ENCODE assay signal across 23 cellular contexts in genomic region chr6:18380165-18380564, GRCh38. TPM values are rescaled to one million over a fixed set of nuclear protein-coding genes. Genes with fewer than 3 reads are reported as not detected.
DNase-seq lines count a peak whose midpoint lies in the region; ATAC-seq and TF ChIP-seq lines count a peak whose summit lies in the region.
"Had no signal": no experiment of that assay in that cellular context is flagged by ENCODE, and none has a peak within 500 bp of the region (broad histone marks: within the 10 kb centered on the region; RNA-seq: fewer than 3 reads in every experiment).

No MANE protein-coding gene starts in this region.

- H3K9me3 Mint-ChIP-seq in activated naive CD4-positive, alpha-beta T cell treated with anti-CD3 and anti-CD28 coated beads for 36 hours: no peaks in the 10 kb centered on the region
- H3K9me3 Mint-ChIP-seq: activated naive CD4-positive, alpha-beta T cell treated with anti-CD3 and anti-CD28 coated beads, Interleukin-2, amount 10 ng/mL, durations not matched to agents 7 days and 5 days; activated T-cell treated with anti-CD3 and anti-CD28 coated beads, Interleukin-2, amount 50 U/mL, for 4 hours; CD8-positive, alpha-beta T cell; natural killer cell; stimulated activated naive CD8-positive, alpha-beta T cell treated with anti-CD3 and anti-CD28 coated beads, Interleukin-15, amount 100 ng/mL, for 72 hours had no signal

- H3K4me1 ChIP-seq in OCI-LY3 (ENCODE audit: low read length) (peaks cover 25% of the 10 kb centered on the region), gastrocnemius medialis (peaks cover 7 to 22% of the 10 kb centered on the region in 2 donors)
- H3K4me1 ChIP-seq: tibial artery had no signal

- intact Hi-C loops in gastrocnemius medialis (cut with DNase I; ENCODE audit: low total_unique reads): no loop called here
- intact Hi-C loops in activated naive CD4-positive, alpha-beta T cell treated with anti-CD3 and anti-CD28 coated beads for 36 hours (cut with micrococcal nuclease): no loop called here

- H3K4me2 ChIP-seq in OCI-LY3 (ENCODE audit: low read length): peak overlapping the region; percentile 81
- H3K4me2 ChIP-seq: KMS-11 had no signal

- no peak overlapping the region for H3K27ac ChIP-seq in OCI-LY3 (ENCODE audit: low read length)
- peak overlapping the region in 3 of 4 donors; percentile 48 to 90 (median 64) for H3K27ac ChIP-seq in gastrocnemius medialis
- H3K27ac ChIP-seq: cardiac muscle cell, coronary artery, KMS-11, tibial artery had no signal

- CTCF ChIA-PET in activated naive CD4-positive, alpha-beta T cell treated with anti-CD3 and anti-CD28 coated beads for 36 hours (lab: Charles Lee): no interaction called here

- ATAC-seq in gastrocnemius medialis (peak in 1 of 2 donors; percentile 19), GM18873 (IDR thresholded peaks at IDR 0.05; ENCODE audit: low FRiP score, unreplicated experiment) (no peak), HG02885 (IDR thresholded peaks at IDR 0.05; ENCODE audit: poor library complexity, unreplicated experiment) (no peak)
- ATAC-seq: activated T-cell treated with anti-CD3 and anti-CD28 coated beads, Interleukin-2, amount 50 U/mL, for 4 hours; CD8-positive, alpha-beta T cell; natural killer cell; stimulated activated naive CD8-positive, alpha-beta T cell treated with anti-CD3 and anti-CD28 coated beads, Interleukin-15, amount 100 ng/mL, for 72 hours had no signal

- no peak overlapping the region for H3K4me3 Mint-ChIP-seq in activated naive CD4-positive, alpha-beta T cell treated with anti-CD3 and anti-CD28 coated beads for 36 hours
- H3K4me3 Mint-ChIP-seq: activated naive CD4-positive, alpha-beta T cell treated with anti-CD3 and anti-CD28 coated beads, Interleukin-2, amount 10 ng/mL, durations not matched to agents 7 days and 5 days; activated T-cell treated with anti-CD3 and anti-CD28 coated beads, Interleukin-2, amount 50 U/mL, for 4 hours; CD8-positive, alpha-beta T cell; natural killer cell; stimulated activated naive CD8-positive, alpha-beta T cell treated with anti-CD3 and anti-CD28 coated beads, Interleukin-15, amount 100 ng/mL, for 72 hours had no signal

- peaks cover 6% of the 10 kb centered on the region for H3K27me3 Mint-ChIP-seq in activated naive CD4-positive, alpha-beta T cell treated with anti-CD3 and anti-CD28 coated beads for 36 hours (ENCODE audit: low read depth)

- TF ChIP-seq CTCF in OCI-LY3 (IDR thresholded peaks at IDR 0.05; ENCODE audit: low read depth, low read length): no peak
- no peak for TF ChIP-seq CTCF in epithelial cell of esophagus (IDR thresholded peaks at IDR 0.05; ENCODE audit: insufficient read depth, low read depth, low read length, missing control alignments)
- TF ChIP-seq CTCF in gastrocnemius medialis (IDR thresholded peaks at IDR 0.05 in 4 of 5, conservative IDR thresholded peaks at IDR 0.05 in 1 of 5): no peak

- peak overlapping the region; percentile 40; the same call in 1 of the 2 replicates for H2AFZ ChIP-seq in OCI-LY3 (ENCODE audit: low read depth, low read length)

- in situ Hi-C loops in gastrocnemius medialis (cut with MboI; ENCODE audit: low sequenced_read_pairs in 4 of 4): no loop called here

- H3K9me3 ChIP-seq in OCI-LY3 (ENCODE audit: insufficient read depth, low read length) (no peaks in the 10 kb centered on the region), gastrocnemius medialis (no peaks in the 10 kb centered on the region)
- H3K9me3 ChIP-seq: tibial artery had no signal

- H3K27ac Mint-ChIP-seq in activated naive CD4-positive, alpha-beta T cell treated with anti-CD3 and anti-CD28 coated beads for 36 hours: no peak overlapping the region
- H3K27ac Mint-ChIP-seq: activated naive CD4-positive, alpha-beta T cell treated with anti-CD3 and anti-CD28 coated beads, Interleukin-2, amount 10 ng/mL, durations not matched to agents 7 days and 5 days; CD8-positive, alpha-beta T cell; natural killer cell; stimulated activated naive CD8-positive, alpha-beta T cell treated with anti-CD3 and anti-CD28 coated beads, Interleukin-15, amount 100 ng/mL, for 72 hours had no signal

- H3K27me3 ChIP-seq in OCI-LY3 (ENCODE audit: low read depth, low read length) (no peaks in the 10 kb centered on the region), gastrocnemius medialis (no peaks in the 10 kb centered on the region)
- H3K27me3 ChIP-seq: cardiac muscle cell, tibial artery had no signal

- H4K20me1 ChIP-seq in OCI-LY3 (ENCODE audit: insufficient read depth, low read length): no peaks in the 10 kb centered on the region

- H3K4me1 Mint-ChIP-seq in activated naive CD4-positive, alpha-beta T cell treated with anti-CD3 and anti-CD28 coated beads for 36 hours (ENCODE audit: low read depth): no peaks in the 10 kb centered on the region
- H3K4me1 Mint-ChIP-seq: activated naive CD4-positive, alpha-beta T cell treated with anti-CD3 and anti-CD28 coated beads, Interleukin-2, amount 10 ng/mL, durations not matched to agents 7 days and 5 days; natural killer cell; stimulated activated naive CD8-positive, alpha-beta T cell treated with anti-CD3 and anti-CD28 coated beads, Interleukin-15, amount 100 ng/mL, for 72 hours had no signal

- H3K36me3 Mint-ChIP-seq in activated naive CD4-positive, alpha-beta T cell treated with anti-CD3 and anti-CD28 coated beads for 36 hours (ENCODE audit: low read depth): no peaks in the 10 kb centered on the region
- H3K36me3 Mint-ChIP-seq: activated naive CD4-positive, alpha-beta T cell treated with anti-CD3 and anti-CD28 coated beads, Interleukin-2, amount 10 ng/mL, durations not matched to agents 7 days and 5 days; CD8-positive, alpha-beta T cell; natural killer cell had no signal

- H3K9ac ChIP-seq in OCI-LY3 (ENCODE audit: low read length): peak overlapping the region; percentile 12; the same call in 1 of the 2 replicates
- H3K9ac ChIP-seq: KMS-11 had no signal

- H3K36me3 ChIP-seq in OCI-LY3 (replicated peaks; ENCODE audit: low read depth, low read length): no peaks in the 10 kb centered on the region
- H3K36me3 ChIP-seq in gastrocnemius medialis: no peaks in the 10 kb centered on the region
- H3K36me3 ChIP-seq: cardiac muscle cell, tibial artery had no signal

- no peak for TF ChIP-seq POLR2A in gastrocnemius medialis (IDR thresholded peaks at IDR 0.05)

- DNase-seq in EH (ENCODE audit: low read depth) (peak; percentile 36), epithelial cell of esophagus (ENCODE audit: low read depth) (peak; percentile 31), gastrocnemius medialis (no peak)
- DNase-seq in activated naive CD4-positive, alpha-beta T cell treated with anti-CD3 and anti-CD28 coated beads for 36 hours: no peak
- DNase-seq: activated CD8-positive, alpha-beta memory T cell treated with anti-CD3 and anti-CD28 coated beads for 24 hours; activated naive CD4-positive, alpha-beta T cell treated with anti-CD3 and anti-CD28 coated beads, Interleukin-2, amount 10 ng/mL, durations not matched to agents 7 days and 5 days; activated T-cell treated with anti-CD3 and anti-CD28 coated beads, Interleukin-2, amount 50 U/mL, for 4 hours; amygdala; CD8-positive, alpha-beta T cell; hippocampal formation; midbrain; MV-4-11; natural killer cell; NCI-H2171; NCI-H524; stimulated activated naive CD8-positive, alpha-beta T cell treated with anti-CD3 and anti-CD28 coated beads, Interleukin-15, amount 100 ng/mL, for 72 hours; tibial artery had no signal

- H3K4me3 ChIP-seq in OCI-LY3 (ENCODE audit: low read length): peak overlapping the region; percentile 60
- no peak overlapping the region for H3K4me3 ChIP-seq in epithelial cell of esophagus (ENCODE audit: low read length)
- peak overlapping the region in 2 of 4 donors; percentile 4 to 19 for H3K4me3 ChIP-seq in gastrocnemius medialis
- H3K4me3 ChIP-seq: cardiac muscle cell, coronary artery, tibial artery had no signal

- H3K79me2 ChIP-seq in OCI-LY3 (ENCODE audit: low read length): no peaks in the 10 kb centered on the region

RNA-seq across cellular contexts. Expression of gene RNF144B, which starts 7.0 kb away (rescaled TPM):
- total RNA-seq in gastrocnemius medialis: 10 to 100 TPM in 3 of 4 donors, 1 to 10 TPM in 1; 8.4 to 47.0 (median 31.9) TPM
- 1 to 10 TPM; 1.5 to 3.2 TPM for total RNA-seq in activated naive CD4-positive, alpha-beta T cell treated with anti-CD3 and anti-CD28 coated beads for 36 hours

Comparison
In these comparisons a context has a peak if more than half of its experiments do, and no peak if none do; other contexts are left out.
1. DNase-seq: peak in EH (single experiment) and epithelial cell of esophagus (single experiment); none in gastrocnemius medialis (0 of 2) and activated naive CD4-positive, alpha-beta T cell treated with anti-CD3 and anti-CD28 coated beads for 36 hours (single experiment).